In the genomic region with DNA sequence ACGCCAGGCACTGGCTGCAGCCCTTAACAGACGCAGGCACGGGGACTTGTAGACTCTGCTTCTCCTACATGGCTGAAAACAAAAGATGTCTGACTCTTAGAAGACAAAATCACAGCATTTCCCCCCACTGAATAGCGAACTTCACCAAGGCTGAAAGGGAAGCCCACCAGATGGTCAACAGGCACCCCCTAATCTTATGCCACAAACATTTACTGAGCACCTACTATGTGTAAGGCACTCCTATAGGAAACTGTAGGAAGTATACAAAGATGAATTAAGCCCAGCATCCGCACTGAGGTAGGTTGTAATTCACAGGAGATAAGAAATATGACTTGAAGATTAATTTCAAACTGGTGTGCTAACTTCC, we compare ENCODE assay signal across 8 cellular contexts. TPM values are rescaled to one million over a fixed set of nuclear protein-coding genes. Genes with fewer than 3 reads are reported as not detected.
DNase-seq lines count a peak whose midpoint lies in the region; TF ChIP-seq lines count a peak whose summit lies in the region.

No MANE protein-coding gene starts in this region.

- CTCF ChIA-PET in GM10248 (lab: Yijun Ruan, JAX), result interaction anchor here (1.2 to 14.3 kb wide), 4 partner anchors 9 to 392 kb away, joined by 3 to 159 read pairs (median 10); partner anchors contain the start of gene CLPB

- no peaks in the 10 kb centered on the region for H4K20me1 ChIP-seq in MM.1S (ENCODE audit: insufficient read depth, low read length)
- H4K20me1 ChIP-seq in osteoblast (ENCODE audit: insufficient read depth, low read length), result peaks cover 11% of the 10 kb centered on the region

- H3K27ac ChIP-seq in C4-2B (peak overlapping the region; percentile 97), MM.1S (ENCODE audit: low read length) (peak overlapping the region; percentile 74; the same call in 1 of the 2 replicates), osteoblast (ENCODE audit: low read depth, low read length) (peak overlapping the region; percentile 97)

- peaks cover 97% of the 10 kb centered on the region for H3K79me2 ChIP-seq in MM.1S (ENCODE audit: low read length)
- H3K79me2 ChIP-seq in osteoblast (ENCODE audit: insufficient read depth, low read length), result peaks cover 72% of the 10 kb centered on the region

- H3K27me3 ChIP-seq in MM.1S (replicated peaks; ENCODE audit: insufficient read depth, low read length) (no peaks in the 10 kb centered on the region), osteoblast (ENCODE audit: insufficient read depth, low read length) (no peaks in the 10 kb centered on the region)

- H3K4me3 ChIP-seq in MM.1S (ENCODE audit: low read length), result peak overlapping the region; percentile 69
- H3K4me3 ChIP-seq in epithelial cell of esophagus (ENCODE audit: low read length), result peak overlapping the region; percentile 79
- H3K4me3 ChIP-seq in osteoblast (ENCODE audit: insufficient read depth, low read length), result peak overlapping the region; percentile 84

- H3F3A ChIP-seq in MM.1S (ENCODE audit: insufficient read depth, low read length), result peaks cover 13% of the 10 kb centered on the region

- H3K9me3 ChIP-seq in MM.1S (replicated peaks; ENCODE audit: insufficient read depth, low read length) (no peaks in the 10 kb centered on the region), osteoblast (ENCODE audit: low read depth, low read length) (no peaks in the 10 kb centered on the region)

- H3K4me2 ChIP-seq in MM.1S (ENCODE audit: low read depth, low read length) (peak overlapping the region; percentile 74), osteoblast (ENCODE audit: insufficient read depth, low read length) (peak overlapping the region; percentile 97)

- no peak for DNase-seq in MM.1S
- no peak for DNase-seq in epithelial cell of esophagus (ENCODE audit: low read depth)
- no peak for DNase-seq in osteoblast (ENCODE audit: insufficient read length, low spot score, missing footprints)
- DNase-seq in DMS53 (lab: John Stamatoyannopoulos, UW), result no peak
- no peak for DNase-seq in NCI-H1417 (lab: John Stamatoyannopoulos, UW)
- no peak for DNase-seq in GM10248 (ENCODE audit: extremely low spot score)
- no peak for DNase-seq in NCI-H1048 (lab: John Stamatoyannopoulos, UW)

- no peaks in the 10 kb centered on the region for H3K9me2 ChIP-seq in MM.1S (replicated peaks; ENCODE audit: insufficient read depth, low read length)

- H3K36me3 ChIP-seq in MM.1S (replicated peaks; ENCODE audit: insufficient read depth, low read length), result no peaks in the 10 kb centered on the region
- H3K36me3 ChIP-seq in osteoblast (ENCODE audit: insufficient read depth, low read length), result no peaks in the 10 kb centered on the region

- peak overlapping the region; percentile 67; the same call in 1 of the 2 replicates for H3K9ac ChIP-seq in MM.1S (ENCODE audit: low read length)

- peaks cover 26% of the 10 kb centered on the region for H3K4me1 ChIP-seq in MM.1S (ENCODE audit: low read length)
- peaks cover 45% of the 10 kb centered on the region for H3K4me1 ChIP-seq in osteoblast (ENCODE audit: insufficient read depth, low read length)

- TF ChIP-seq CTCF in C4-2B (conservative IDR thresholded peaks at IDR 0.05) (no peak), MM.1S (IDR thresholded peaks at IDR 0.05; ENCODE audit: low read length) (no peak), epithelial cell of esophagus (IDR thresholded peaks at IDR 0.05; ENCODE audit: insufficient read depth, low read depth, low read length, missing control alignments) (no peak), osteoblast (IDR thresholded peaks at IDR 0.05; ENCODE audit: extremely low read depth, low read depth, low read length) (no peak), GM10248 (IDR thresholded peaks at IDR 0.05; ENCODE audit: control extremely low read depth, extremely low read depth, low read depth, missing control alignments) (no peak)

- H2AFZ ChIP-seq in MM.1S (ENCODE audit: low read length) (peak overlapping the region; percentile 21; the same call in 1 of the 2 replicates), osteoblast (ENCODE audit: low read length) (peak overlapping the region; percentile 99)

- POLR2A ChIA-PET in GM10248 (lab: Yijun Ruan, JAX), result no interaction called here

RNA-seq across cellular contexts. Expression of gene NUMA1, which starts 38.3 kb away (rescaled TPM):
- total RNA-seq in osteoblast, result 176 and 182 TPM in 2 replicates

RNA-seq across cellular contexts. Expression of gene LRRC51, which starts 38.6 kb away (rescaled TPM):
- 5.1 and 6.2 TPM in 2 replicates for total RNA-seq in osteoblast

RNA-seq across cellular contexts. Expression of gene IL18BP, which starts 43.3 kb away (rescaled TPM):
- 4.0 and 4.4 TPM in 2 replicates for total RNA-seq in osteoblast
